Comparison of ENCODE assay signal across 14 cellular contexts in the genomic region with DNA sequence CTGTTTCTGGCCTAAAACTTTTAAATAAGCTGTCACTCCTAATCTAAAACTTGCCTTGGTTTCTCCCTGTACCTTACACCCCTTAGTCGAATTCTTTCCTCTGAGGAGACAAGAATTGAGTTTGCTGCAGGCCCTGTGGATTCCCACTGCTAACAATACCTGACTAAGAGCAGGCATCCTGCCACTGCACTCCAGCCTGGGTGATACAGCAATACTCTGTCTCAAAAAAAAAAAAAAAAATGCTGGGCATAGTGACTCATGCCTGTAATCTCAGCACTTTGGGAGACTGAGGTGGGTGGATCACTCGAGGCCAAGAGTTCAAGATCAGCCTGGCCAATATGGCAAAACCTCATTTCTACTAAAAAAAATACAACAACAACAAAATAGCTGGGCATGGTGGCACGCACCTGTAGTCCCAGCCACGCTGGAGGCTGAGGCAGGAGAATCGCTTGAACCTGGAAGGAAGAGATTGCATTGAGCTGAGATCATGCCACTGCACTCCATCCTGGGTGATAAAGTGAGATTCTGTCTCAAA.
"Had no signal": no experiment of that assay in that cellular context is flagged by ENCODE, and none has a peak within 500 bp of the region (broad histone marks: within the 10 kb centered on the region; RNA-seq: fewer than 3 reads in every experiment).

No MANE protein-coding gene starts in this region.

- H3K4me3 ChIP-seq: ascending aorta, hepatocyte, ovary, spleen, thoracic aorta had no signal

- H3K9me3 ChIP-seq: ascending aorta, ovary, thoracic aorta had no signal

- H3K36me3 ChIP-seq: ascending aorta, ovary, spleen, thoracic aorta had no signal

- H3K27me3 ChIP-seq: ascending aorta, ovary, spleen had no signal

- H3K27ac ChIP-seq: ascending aorta, hepatocyte, ovary, spleen, thoracic aorta had no signal

- ATAC-seq: left lobe of liver; naive thymus-derived CD4-positive, alpha-beta T cell; sciatic nerve; stimulated activated naive CD8-positive, alpha-beta T cell treated with anti-CD3 and anti-CD28 coated beads, Interleukin-15, amount 100 ng/mL, for 72 hours had no signal

- H3K4me1 ChIP-seq: ascending aorta, spleen had no signal

- DNase-seq: activated CD4-positive, alpha-beta T cell treated with anti-CD3 and anti-CD28 coated beads, Interleukin-2, amount 10 ng/mL, durations not matched to agents 7 days and 5 days; activated naive CD4-positive, alpha-beta T cell treated with Interleukin-2 at 50 U/mL for 16 hours; islet precursor cell; mammary epithelial cell; naive thymus-derived CD4-positive, alpha-beta T cell; ovary; spleen; stimulated activated naive CD8-positive, alpha-beta T cell treated with anti-CD3 and anti-CD28 coated beads, Interleukin-15, amount 100 ng/mL, for 72 hours; T-helper 2 cell had no signal
